Comparison of ENCODE assay signal across 30 cellular contexts in genomic region chr12:103540319-103540718, GRCh38. TPM values are rescaled to one million over a fixed set of nuclear protein-coding genes. Genes with fewer than 3 reads are reported as not detected.
"Had no signal": no experiment of that assay in that cellular context is flagged by ENCODE, and none has a peak within 500 bp of the region (broad histone marks: within the 10 kb centered on the region; RNA-seq: fewer than 3 reads in every experiment).

No MANE protein-coding gene starts in this region.

- H3K36me3 Mint-ChIP-seq: mesothelial cell of epicardium, naive B cell had no signal

- H3K27ac Mint-ChIP-seq: endodermal cell; mesothelial cell of epicardium; naive B cell; nephron progenitor cell; stimulated activated naive B cell treated with anti-CD40 and anti-IgM and Interleukin-4, amounts not matched to agents 10 μg/mL and 1 μg/mL and 100 μg/mL, for 72 hours; stimulated activated naive CD8-positive, alpha-beta T cell treated with anti-CD3 and anti-CD28 coated beads, Interleukin-15, Interleukin-2, amounts not matched to agents 100 ng/mL and 50 ng/mL, for 24 hours had no signal

- H3K4me1 Mint-ChIP-seq: endodermal cell, mesothelial cell of epicardium, naive B cell, nephron progenitor cell had no signal

- H3K9me3 Mint-ChIP-seq: endodermal cell; stimulated activated naive B cell treated with anti-CD40 and anti-IgM and Interleukin-4, amounts not matched to agents 10 μg/mL and 1 μg/mL and 100 μg/mL, for 72 hours; stimulated activated naive CD8-positive, alpha-beta T cell treated with anti-CD3 and anti-CD28 coated beads, Interleukin-15, Interleukin-2, amounts not matched to agents 100 ng/mL and 50 ng/mL, for 24 hours had no signal

- H3K4me3 Mint-ChIP-seq: endodermal cell; mesothelial cell of epicardium; naive B cell; nephron progenitor cell; stimulated activated naive B cell treated with anti-CD40 and anti-IgM and Interleukin-4, amounts not matched to agents 10 μg/mL and 1 μg/mL and 100 μg/mL, for 72 hours; stimulated activated naive CD8-positive, alpha-beta T cell treated with anti-CD3 and anti-CD28 coated beads, Interleukin-15, Interleukin-2, amounts not matched to agents 100 ng/mL and 50 ng/mL, for 24 hours had no signal

- DNase-seq: effector CD8-positive, alpha-beta T cell; endodermal cell; foreskin keratinocyte; heart left ventricle; left cardiac atrium; left lung; mesenchymal stem cell; mucosa of descending colon; naive B cell; nephron progenitor cell; nucleus accumbens; stimulated activated CD4-positive, alpha-beta T cell treated with anti-CD3 and anti-CD28 coated beads, Interleukin-12 subunit alpha, Interleukin-12 subunit beta, amount 100 ng/mL, for 4 hours; stimulated activated CD4-positive, alpha-beta T cell treated with anti-CD3 and anti-CD28 coated beads, Interleukin-1b, Interleukin-23, amount 100 ng/mL, for 48 hours; stimulated activated CD4-positive, alpha-beta T cell treated with anti-CD3 and anti-CD28 coated beads, Interleukin-4, amount 100 ng/mL, for 1 hour; stimulated activated naive B cell treated with anti-CD40 and anti-IgM and Interleukin-4, amounts not matched to agents 10 μg/mL and 1 μg/mL and 100 μg/mL, for 72 hours; upper lobe of left lung had no signal

- ATAC-seq: foreskin keratinocyte; gastroesophageal sphincter; heart left ventricle; left cardiac atrium; left lung; mucosa of descending colon; sciatic nerve; stimulated activated naive B cell treated with anti-CD40 and anti-IgM and Interleukin-4, amounts not matched to agents 10 μg/mL and 1 μg/mL and 100 μg/mL, for 72 hours had no signal

RNA-seq across cellular contexts. Expression of gene C12orf42, which starts 44.6 kb away (rescaled TPM):
- total RNA-seq: endodermal cell, esophagus muscularis mucosa, fibroblast of lung, gastroesophageal sphincter, heart left ventricle, hepatocyte, kidney epithelial cell, left cardiac atrium, left lung, lower leg skin, lung microvascular endothelial cell, osteocyte, right atrium auricular region, smooth muscle cell, thoracic aorta, upper lobe of left lung had no signal

RNA-seq across cellular contexts. Expression of gene STAB2, which starts 46.8 kb away (rescaled TPM):
- total RNA-seq: endodermal cell, fibroblast of lung, foreskin keratinocyte, hepatocyte, kidney epithelial cell, mesothelial cell of epicardium, osteocyte, smooth muscle cell, thoracic aorta had no signal
